Comparison of ENCODE assay signal across 1 cellular context in the genomic region with DNA sequence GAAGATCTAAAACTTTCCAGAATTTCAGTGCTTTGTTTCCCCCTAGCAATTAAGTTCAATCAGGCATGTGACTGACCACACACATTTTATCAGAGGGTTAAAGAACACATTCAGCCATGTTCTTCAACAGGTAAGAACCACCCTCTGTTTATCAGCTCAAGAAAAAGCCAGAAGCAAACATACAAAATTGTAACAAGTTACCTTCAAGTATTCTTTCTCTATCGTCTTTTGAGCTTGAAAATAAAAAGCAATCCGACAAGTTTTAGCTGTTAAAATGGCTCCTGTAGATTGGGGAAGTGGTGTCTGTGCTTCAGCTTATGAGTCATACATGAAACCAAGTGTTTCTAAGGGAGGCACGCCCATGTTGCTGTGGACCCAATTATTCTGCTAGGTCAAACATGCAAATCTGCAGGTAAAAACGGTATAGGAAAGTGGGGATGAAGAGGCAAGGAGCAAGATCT.
A peak's percentile ranks its signal among the peaks of the same experiment; 100 is the strongest.
TF ChIP-seq lines count a peak whose summit lies in the region.

A gene (minus strand): TSS at position 290 of the 461 bp plus-strand sequence. CDS start 37,262 bp downstream, outside the sequence.

TF ChIP-seq in GM12878, 131 proteins besides CTCF, POLR2A, EP300 and RAD21 (continued from another document and continues in another):
- TF ChIP-seq, protein P1, sequence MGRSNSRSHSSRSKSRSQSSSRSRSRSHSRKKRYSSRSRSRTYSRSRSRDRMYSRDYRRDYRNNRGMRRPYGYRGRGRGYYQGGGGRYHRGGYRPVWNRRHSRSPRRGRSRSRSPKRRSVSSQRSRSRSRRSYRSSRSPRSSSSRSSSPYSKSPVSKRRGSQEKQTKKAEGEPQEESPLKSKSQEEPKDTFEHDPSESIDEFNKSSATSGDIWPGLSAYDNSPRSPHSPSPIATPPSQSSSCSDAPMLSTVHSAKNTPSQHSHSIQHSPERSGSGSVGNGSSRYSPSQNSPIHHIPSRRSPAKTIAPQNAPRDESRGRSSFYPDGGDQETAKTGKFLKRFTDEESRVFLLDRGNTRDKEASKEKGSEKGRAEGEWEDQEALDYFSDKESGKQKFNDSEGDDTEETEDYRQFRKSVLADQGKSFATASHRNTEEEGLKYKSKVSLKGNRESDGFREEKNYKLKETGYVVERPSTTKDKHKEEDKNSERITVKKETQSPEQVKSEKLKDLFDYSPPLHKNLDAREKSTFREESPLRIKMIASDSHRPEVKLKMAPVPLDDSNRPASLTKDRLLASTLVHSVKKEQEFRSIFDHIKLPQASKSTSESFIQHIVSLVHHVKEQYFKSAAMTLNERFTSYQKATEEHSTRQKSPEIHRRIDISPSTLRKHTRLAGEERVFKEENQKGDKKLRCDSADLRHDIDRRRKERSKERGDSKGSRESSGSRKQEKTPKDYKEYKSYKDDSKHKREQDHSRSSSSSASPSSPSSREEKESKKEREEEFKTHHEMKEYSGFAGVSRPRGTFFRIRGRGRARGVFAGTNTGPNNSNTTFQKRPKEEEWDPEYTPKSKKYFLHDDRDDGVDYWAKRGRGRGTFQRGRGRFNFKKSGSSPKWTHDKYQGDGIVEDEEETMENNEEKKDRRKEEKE (IDR thresholded peaks at IDR 0.05), result no peak
- TF ChIP-seq FOXM1 (IDR thresholded peaks at IDR 0.05; ENCODE audit: low read depth, low read length), result peak; percentile 75
- peak; percentile 33 for TF ChIP-seq SP1 (IDR thresholded peaks at IDR 0.05; ENCODE audit: low read depth, low read length)
- TF ChIP-seq ASH2L (IDR thresholded peaks at IDR 0.05; ENCODE audit: borderline replicate concordance, low read depth), result 0 out of 2 replicates have a peak, but pooled peaks have one; percentile 63
- TF ChIP-seq CREB1 (IDR thresholded peaks at IDR 0.05; ENCODE audit: low read depth), result peak; percentile 54
- peak; percentile 94 for TF ChIP-seq IRF4 (IDR thresholded peaks at IDR 0.05; ENCODE audit: low read depth, low read length)
- TF ChIP-seq MYC (IDR thresholded peaks at IDR 0.05; ENCODE audit: insufficient read depth, insufficient read length, insufficient replicate concordance, low read length, severe bottlenecking), result no peak
- TF ChIP-seq POLR2AphosphoS2 (IDR thresholded peaks at IDR 0.05; ENCODE audit: low read depth, low read length), result 0 out of 2 replicates have a peak, but pooled peaks have one; percentile 63
- TF ChIP-seq YBX1 (IDR thresholded peaks at IDR 0.05), result no peak
- no peak for TF ChIP-seq FOXK2 (IDR thresholded peaks at IDR 0.05)
- TF ChIP-seq HCFC1 (IDR thresholded peaks at IDR 0.05; ENCODE audit: low read length), result no peak
- TF ChIP-seq MYB (IDR thresholded peaks at IDR 0.05; ENCODE audit: borderline replicate concordance, low read depth, low read length), result peak; percentile 54; the same call in 1 of the 2 replicates
- TF ChIP-seq LARP7 (IDR thresholded peaks at IDR 0.05), result no peak
- TF ChIP-seq SMARCA5 (IDR thresholded peaks at IDR 0.05), result peak; percentile 32; the same call in 1 of the 2 replicates
- no peak; the same call in 1 of the 2 replicates for TF ChIP-seq GATAD2B (conservative IDR thresholded peaks at IDR 0.05; ENCODE audit: low read depth)
- no peak for TF ChIP-seq HDAC2 (IDR thresholded peaks at IDR 0.05)
- TF ChIP-seq SREBF2 (IDR thresholded peaks at IDR 0.05; ENCODE audit: low read length), result no peak
- TF ChIP-seq, protein P2, sequence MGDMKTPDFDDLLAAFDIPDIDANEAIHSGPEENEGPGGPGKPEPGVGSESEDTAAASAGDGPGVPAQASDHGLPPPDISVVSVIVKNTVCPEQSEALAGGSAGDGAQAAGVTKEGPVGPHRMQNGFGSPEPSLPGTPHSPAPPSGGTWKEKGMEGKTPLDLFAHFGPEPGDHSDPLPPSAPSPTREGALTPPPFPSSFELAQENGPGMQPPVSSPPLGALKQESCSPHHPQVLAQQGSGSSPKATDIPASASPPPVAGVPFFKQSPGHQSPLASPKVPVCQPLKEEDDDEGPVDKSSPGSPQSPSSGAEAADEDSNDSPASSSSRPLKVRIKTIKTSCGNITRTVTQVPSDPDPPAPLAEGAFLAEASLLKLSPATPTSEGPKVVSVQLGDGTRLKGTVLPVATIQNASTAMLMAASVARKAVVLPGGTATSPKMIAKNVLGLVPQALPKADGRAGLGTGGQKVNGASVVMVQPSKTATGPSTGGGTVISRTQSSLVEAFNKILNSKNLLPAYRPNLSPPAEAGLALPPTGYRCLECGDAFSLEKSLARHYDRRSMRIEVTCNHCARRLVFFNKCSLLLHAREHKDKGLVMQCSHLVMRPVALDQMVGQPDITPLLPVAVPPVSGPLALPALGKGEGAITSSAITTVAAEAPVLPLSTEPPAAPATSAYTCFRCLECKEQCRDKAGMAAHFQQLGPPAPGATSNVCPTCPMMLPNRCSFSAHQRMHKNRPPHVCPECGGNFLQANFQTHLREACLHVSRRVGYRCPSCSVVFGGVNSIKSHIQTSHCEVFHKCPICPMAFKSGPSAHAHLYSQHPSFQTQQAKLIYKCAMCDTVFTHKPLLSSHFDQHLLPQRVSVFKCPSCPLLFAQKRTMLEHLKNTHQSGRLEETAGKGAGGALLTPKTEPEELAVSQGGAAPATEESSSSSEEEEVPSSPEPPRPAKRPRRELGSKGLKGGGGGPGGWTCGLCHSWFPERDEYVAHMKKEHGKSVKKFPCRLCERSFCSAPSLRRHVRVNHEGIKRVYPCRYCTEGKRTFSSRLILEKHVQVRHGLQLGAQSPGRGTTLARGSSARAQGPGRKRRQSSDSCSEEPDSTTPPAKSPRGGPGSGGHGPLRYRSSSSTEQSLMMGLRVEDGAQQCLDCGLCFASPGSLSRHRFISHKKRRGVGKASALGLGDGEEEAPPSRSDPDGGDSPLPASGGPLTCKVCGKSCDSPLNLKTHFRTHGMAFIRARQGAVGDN (IDR thresholded peaks at IDR 0.05), result peak; percentile 65; the same call in 1 of the 2 replicates
- peak; percentile 94 for TF ChIP-seq PAX8 (IDR thresholded peaks at IDR 0.05)
- TF ChIP-seq, protein P3, sequence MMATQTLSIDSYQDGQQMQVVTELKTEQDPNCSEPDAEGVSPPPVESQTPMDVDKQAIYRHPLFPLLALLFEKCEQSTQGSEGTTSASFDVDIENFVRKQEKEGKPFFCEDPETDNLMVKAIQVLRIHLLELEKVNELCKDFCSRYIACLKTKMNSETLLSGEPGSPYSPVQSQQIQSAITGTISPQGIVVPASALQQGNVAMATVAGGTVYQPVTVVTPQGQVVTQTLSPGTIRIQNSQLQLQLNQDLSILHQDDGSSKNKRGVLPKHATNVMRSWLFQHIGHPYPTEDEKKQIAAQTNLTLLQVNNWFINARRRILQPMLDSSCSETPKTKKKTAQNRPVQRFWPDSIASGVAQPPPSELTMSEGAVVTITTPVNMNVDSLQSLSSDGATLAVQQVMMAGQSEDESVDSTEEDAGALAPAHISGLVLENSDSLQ (IDR thresholded peaks at IDR 0.05), result no peak
- TF ChIP-seq, protein P4, sequence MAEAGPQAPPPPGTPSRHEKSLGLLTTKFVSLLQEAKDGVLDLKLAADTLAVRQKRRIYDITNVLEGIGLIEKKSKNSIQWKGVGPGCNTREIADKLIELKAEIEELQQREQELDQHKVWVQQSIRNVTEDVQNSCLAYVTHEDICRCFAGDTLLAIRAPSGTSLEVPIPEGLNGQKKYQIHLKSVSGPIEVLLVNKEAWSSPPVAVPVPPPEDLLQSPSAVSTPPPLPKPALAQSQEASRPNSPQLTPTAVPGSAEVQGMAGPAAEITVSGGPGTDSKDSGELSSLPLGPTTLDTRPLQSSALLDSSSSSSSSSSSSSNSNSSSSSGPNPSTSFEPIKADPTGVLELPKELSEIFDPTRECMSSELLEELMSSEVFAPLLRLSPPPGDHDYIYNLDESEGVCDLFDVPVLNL (IDR thresholded peaks at IDR 0.05; ENCODE audit: low read depth, low read length), result no peak
- TF ChIP-seq SUPT20H (IDR thresholded peaks at IDR 0.05; ENCODE audit: borderline replicate concordance, control insufficient read depth, low read depth, low read length), result no peak
- TF ChIP-seq CHD1 (IDR thresholded peaks at IDR 0.05; ENCODE audit: low read depth, low read length), result peak; percentile 78; the same call in 1 of the 2 replicates
- TF ChIP-seq, protein P5, sequence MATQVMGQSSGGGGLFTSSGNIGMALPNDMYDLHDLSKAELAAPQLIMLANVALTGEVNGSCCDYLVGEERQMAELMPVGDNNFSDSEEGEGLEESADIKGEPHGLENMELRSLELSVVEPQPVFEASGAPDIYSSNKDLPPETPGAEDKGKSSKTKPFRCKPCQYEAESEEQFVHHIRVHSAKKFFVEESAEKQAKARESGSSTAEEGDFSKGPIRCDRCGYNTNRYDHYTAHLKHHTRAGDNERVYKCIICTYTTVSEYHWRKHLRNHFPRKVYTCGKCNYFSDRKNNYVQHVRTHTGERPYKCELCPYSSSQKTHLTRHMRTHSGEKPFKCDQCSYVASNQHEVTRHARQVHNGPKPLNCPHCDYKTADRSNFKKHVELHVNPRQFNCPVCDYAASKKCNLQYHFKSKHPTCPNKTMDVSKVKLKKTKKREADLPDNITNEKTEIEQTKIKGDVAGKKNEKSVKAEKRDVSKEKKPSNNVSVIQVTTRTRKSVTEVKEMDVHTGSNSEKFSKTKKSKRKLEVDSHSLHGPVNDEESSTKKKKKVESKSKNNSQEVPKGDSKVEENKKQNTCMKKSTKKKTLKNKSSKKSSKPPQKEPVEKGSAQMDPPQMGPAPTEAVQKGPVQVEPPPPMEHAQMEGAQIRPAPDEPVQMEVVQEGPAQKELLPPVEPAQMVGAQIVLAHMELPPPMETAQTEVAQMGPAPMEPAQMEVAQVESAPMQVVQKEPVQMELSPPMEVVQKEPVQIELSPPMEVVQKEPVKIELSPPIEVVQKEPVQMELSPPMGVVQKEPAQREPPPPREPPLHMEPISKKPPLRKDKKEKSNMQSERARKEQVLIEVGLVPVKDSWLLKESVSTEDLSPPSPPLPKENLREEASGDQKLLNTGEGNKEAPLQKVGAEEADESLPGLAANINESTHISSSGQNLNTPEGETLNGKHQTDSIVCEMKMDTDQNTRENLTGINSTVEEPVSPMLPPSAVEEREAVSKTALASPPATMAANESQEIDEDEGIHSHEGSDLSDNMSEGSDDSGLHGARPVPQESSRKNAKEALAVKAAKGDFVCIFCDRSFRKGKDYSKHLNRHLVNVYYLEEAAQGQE (IDR thresholded peaks at IDR 0.05; ENCODE audit: low read depth, low read length), result 0 out of 2 replicates have a peak, but pooled peaks have one; percentile 20
- no peak for TF ChIP-seq HDGF (IDR thresholded peaks at IDR 0.05)
- TF ChIP-seq NFXL1 (IDR thresholded peaks at IDR 0.05; ENCODE audit: borderline replicate concordance), result no peak
- peak; percentile 93 for TF ChIP-seq BCL11A (IDR thresholded peaks at IDR 0.05; ENCODE audit: low read depth, low read length)
- peak; percentile 90 for TF ChIP-seq RUNX3 (IDR thresholded peaks at IDR 0.05; ENCODE audit: low read length)
- TF ChIP-seq, protein P6, sequence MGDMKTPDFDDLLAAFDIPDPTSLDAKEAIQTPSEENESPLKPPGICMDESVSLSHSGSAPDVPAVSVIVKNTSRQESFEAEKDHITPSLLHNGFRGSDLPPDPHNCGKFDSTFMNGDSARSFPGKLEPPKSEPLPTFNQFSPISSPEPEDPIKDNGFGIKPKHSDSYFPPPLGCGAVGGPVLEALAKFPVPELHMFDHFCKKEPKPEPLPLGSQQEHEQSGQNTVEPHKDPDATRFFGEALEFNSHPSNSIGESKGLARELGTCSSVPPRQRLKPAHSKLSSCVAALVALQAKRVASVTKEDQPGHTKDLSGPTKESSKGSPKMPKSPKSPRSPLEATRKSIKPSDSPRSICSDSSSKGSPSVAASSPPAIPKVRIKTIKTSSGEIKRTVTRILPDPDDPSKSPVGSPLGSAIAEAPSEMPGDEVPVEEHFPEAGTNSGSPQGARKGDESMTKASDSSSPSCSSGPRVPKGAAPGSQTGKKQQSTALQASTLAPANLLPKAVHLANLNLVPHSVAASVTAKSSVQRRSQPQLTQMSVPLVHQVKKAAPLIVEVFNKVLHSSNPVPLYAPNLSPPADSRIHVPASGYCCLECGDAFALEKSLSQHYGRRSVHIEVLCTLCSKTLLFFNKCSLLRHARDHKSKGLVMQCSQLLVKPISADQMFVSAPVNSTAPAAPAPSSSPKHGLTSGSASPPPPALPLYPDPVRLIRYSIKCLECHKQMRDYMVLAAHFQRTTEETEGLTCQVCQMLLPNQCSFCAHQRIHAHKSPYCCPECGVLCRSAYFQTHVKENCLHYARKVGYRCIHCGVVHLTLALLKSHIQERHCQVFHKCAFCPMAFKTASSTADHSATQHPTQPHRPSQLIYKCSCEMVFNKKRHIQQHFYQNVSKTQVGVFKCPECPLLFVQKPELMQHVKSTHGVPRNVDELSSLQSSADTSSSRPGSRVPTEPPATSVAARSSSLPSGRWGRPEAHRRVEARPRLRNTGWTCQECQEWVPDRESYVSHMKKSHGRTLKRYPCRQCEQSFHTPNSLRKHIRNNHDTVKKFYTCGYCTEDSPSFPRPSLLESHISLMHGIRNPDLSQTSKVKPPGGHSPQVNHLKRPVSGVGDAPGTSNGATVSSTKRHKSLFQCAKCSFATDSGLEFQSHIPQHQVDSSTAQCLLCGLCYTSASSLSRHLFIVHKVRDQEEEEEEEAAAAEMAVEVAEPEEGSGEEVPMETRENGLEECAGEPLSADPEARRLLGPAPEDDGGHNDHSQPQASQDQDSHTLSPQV (IDR thresholded peaks at IDR 0.05), result no peak
- TF ChIP-seq HDAC6 (IDR thresholded peaks at IDR 0.05; ENCODE audit: unreplicated experiment), result no peak
- TF ChIP-seq, protein P7, sequence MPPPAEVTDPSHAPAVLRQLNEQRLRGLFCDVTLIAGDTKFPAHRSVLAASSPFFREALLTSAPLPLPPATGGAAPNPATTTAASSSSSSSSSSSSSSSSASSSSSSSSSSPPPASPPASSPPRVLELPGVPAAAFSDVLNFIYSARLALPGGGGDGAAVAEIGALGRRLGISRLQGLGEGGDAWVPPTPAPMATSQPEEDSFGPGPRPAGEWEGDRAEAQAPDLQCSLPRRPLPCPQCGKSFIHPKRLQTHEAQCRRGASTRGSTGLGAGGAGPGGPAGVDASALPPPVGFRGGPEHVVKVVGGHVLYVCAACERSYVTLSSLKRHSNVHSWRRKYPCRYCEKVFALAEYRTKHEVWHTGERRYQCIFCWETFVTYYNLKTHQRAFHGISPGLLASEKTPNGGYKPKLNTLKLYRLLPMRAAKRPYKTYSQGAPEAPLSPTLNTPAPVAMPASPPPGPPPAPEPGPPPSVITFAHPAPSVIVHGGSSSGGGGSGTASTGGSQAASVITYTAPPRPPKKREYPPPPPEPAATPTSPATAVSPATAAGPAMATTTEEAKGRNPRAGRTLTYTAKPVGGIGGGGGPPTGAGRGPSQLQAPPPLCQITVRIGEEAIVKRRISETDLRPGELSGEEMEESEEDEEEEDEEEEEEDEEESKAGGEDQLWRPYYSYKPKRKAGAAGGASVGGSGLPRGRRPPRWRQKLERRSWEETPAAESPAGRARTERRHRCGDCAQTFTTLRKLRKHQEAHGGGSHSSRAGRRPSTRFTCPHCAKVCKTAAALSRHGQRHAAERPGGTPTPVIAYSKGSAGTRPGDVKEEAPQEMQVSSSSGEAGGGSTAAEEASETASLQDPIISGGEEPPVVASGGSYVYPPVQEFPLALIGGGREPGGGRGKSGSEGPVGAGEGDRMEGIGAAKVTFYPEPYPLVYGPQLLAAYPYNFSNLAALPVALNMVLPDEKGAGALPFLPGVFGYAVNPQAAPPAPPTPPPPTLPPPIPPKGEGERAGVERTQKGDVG (CRISPR knock-in tag; IDR thresholded peaks at IDR 0.05), result no peak
- TF ChIP-seq TBL1XR1 (IDR thresholded peaks at IDR 0.05; ENCODE audit: low read depth, low read length), result 0 out of 2 replicates have a peak, but pooled peaks have one; percentile 33
- peak; percentile 69 to 76; a peak in 2 of 4 replicates for TF ChIP-seq IKZF2 (IDR thresholded peaks at IDR 0.05)
- peak; percentile 76 to 78; a peak in 2 of 4 replicates for TF ChIP-seq BHLHE40 (IDR thresholded peaks at IDR 0.05; ENCODE audit: borderline replicate concordance in 1 of 2, low read depth in 2 of 2, low read length in 1 of 2)
